8 cellular contexts compared by ENCODE assay signal in genomic region chr1:234598974-234599616, GRCh38. TPM values are rescaled to one million over a fixed set of nuclear protein-coding genes. Genes with fewer than 3 reads are reported as not detected.
A peak's percentile ranks its signal among the peaks of the same experiment; 100 is the strongest.
DNase-seq lines count a peak whose midpoint lies in the region; ATAC-seq lines count a peak whose summit lies in the region.

No MANE protein-coding gene starts in this region.

- H3K27ac Mint-ChIP-seq in dendritic cell treated with granulocyte-macrophage colony-stimulating factor and Interleukin-4, amounts not matched to agents 40 ng/mL and 50 ng/mL, for 4 days = peak overlapping the region; percentile 93
- peak overlapping the region; percentile 74 to 97 (median 94) for H3K27ac Mint-ChIP-seq in naive thymus-derived CD8-positive, alpha-beta T cell

- H3K4me1 Mint-ChIP-seq in dendritic cell treated with granulocyte-macrophage colony-stimulating factor and Interleukin-4, amounts not matched to agents 40 ng/mL and 50 ng/mL, for 4 days (ENCODE audit: low read depth) = peaks cover 40% of the 10 kb centered on the region
- H3K4me1 Mint-ChIP-seq in naive thymus-derived CD8-positive, alpha-beta T cell = peaks cover 15 to 62% (median 44%) of the 10 kb centered on the region in 4 donors

- intact Hi-C loops in dendritic cell treated with granulocyte-macrophage colony-stimulating factor and Interleukin-4, amounts not matched to agents 40 ng/mL and 50 ng/mL, for 4 days (cut with micrococcal nuclease) = loop anchor here (2.0 kb wide), 1 partner anchor 100 kb away; no protein-coding TSS in a partner anchor

- H3K4me3 Mint-ChIP-seq in dendritic cell treated with granulocyte-macrophage colony-stimulating factor and Interleukin-4, amounts not matched to agents 40 ng/mL and 50 ng/mL, for 4 days = peak overlapping the region; percentile 79
- H3K4me3 Mint-ChIP-seq in naive thymus-derived CD8-positive, alpha-beta T cell = peak overlapping the region; percentile 78 to 93 (median 88)

- H3K9me3 Mint-ChIP-seq in dendritic cell treated with granulocyte-macrophage colony-stimulating factor and Interleukin-4, amounts not matched to agents 40 ng/mL and 50 ng/mL, for 4 days = peaks cover 8% of the 10 kb centered on the region
- no peaks in the 10 kb centered on the region for H3K9me3 Mint-ChIP-seq in naive thymus-derived CD8-positive, alpha-beta T cell

- ATAC-seq in naive thymus-derived CD8-positive, alpha-beta T cell = no peak
- no peak for ATAC-seq in GM21619 (IDR thresholded peaks at IDR 0.05; ENCODE audit: unreplicated experiment)
- no peak for ATAC-seq in GM18519 (IDR thresholded peaks at IDR 0.05; ENCODE audit: low FRiP score, unreplicated experiment)

- H3K36me3 Mint-ChIP-seq in dendritic cell treated with granulocyte-macrophage colony-stimulating factor and Interleukin-4, amounts not matched to agents 40 ng/mL and 50 ng/mL, for 4 days (ENCODE audit: low read depth) = peaks cover 21% of the 10 kb centered on the region
- H3K36me3 Mint-ChIP-seq in naive thymus-derived CD8-positive, alpha-beta T cell = peaks cover 0 to 13% (median 2%) of the 10 kb centered on the region in 3 donors

- in situ Hi-C loops in Caki2 (cut with HindIII; ENCODE audit: low pct_unique_long_range_greater_than_20kb, low sequenced_read_pairs) = no loop called here

- no peaks in the 10 kb centered on the region for H3K27me3 Mint-ChIP-seq in dendritic cell treated with granulocyte-macrophage colony-stimulating factor and Interleukin-4, amounts not matched to agents 40 ng/mL and 50 ng/mL, for 4 days
- no peaks in the 10 kb centered on the region for H3K27me3 Mint-ChIP-seq in naive thymus-derived CD8-positive, alpha-beta T cell

- DNase-seq in Caki2 (ENCODE audit: low read depth) (peak; percentile 32), NOMO-1 treated with dmso at 0.1 percent for 144 hours (lab: John Stamatoyannopoulos, UW; ENCODE audit: unreplicated experiment) (peak; percentile 49), putamen (ENCODE audit: low spot score) (no peak), NCI-H524 treated with DMSO at 0.1 percent for 48 hours (lab: John Stamatoyannopoulos, UW) (no peak)
- DNase-seq in naive thymus-derived CD8-positive, alpha-beta T cell = no peak

- POLR2A ChIA-PET in naive thymus-derived CD8-positive, alpha-beta T cell (lab: Charles Lee) = interaction anchor here (0.6 to 5.8 kb wide), 11 partner anchors 8 to 543 kb away, joined by 3 to 193 read pairs (median 3); partner anchors contain the start of gene IRF2BP2

RNA-seq across cellular contexts. Expression of gene IRF2BP2, which starts 10.9 kb away (rescaled TPM):
- 40.0 and 43.2 TPM in 2 replicates for total RNA-seq in Caki2 (2014; rRNA removed; shearing (Covaris generic); ENCODE audit: low replicate concordance)
- 100 to 1,000 TPM; 165 to 183 TPM for total RNA-seq in naive thymus-derived CD8-positive, alpha-beta T cell
- 10 to 100 TPM; 25.8 to 51.0 (median 30.4) TPM for polyA plus RNA-seq in naive thymus-derived CD8-positive, alpha-beta T cell

Comparison
In these comparisons a context has a peak if more than half of its experiments do, and no peak if none do; other contexts are left out.
1. DNase-seq: peak in Caki2 (single experiment) and NOMO-1 treated with dmso at 0.1 percent for 144 hours (single experiment); none in naive thymus-derived CD8-positive, alpha-beta T cell (0 of 10), putamen (single experiment) and NCI-H524 treated with DMSO at 0.1 percent for 48 hours (single experiment).